22 cellular contexts compared by ENCODE assay signal in genomic region chr17:58865301-58865700, GRCh38.
DNase-seq lines count a peak whose midpoint lies in the region; ATAC-seq, FAIRE-seq and TF ChIP-seq lines count a peak whose summit lies in the region.
"Had no signal": no experiment of that assay in that cellular context is flagged by ENCODE, and none has a peak within 500 bp of the region (broad histone marks: within the 10 kb centered on the region; RNA-seq: fewer than 3 reads in every experiment).

No MANE protein-coding gene starts in this region.

- POLR2A ChIA-PET in K562 (lab: Yijun Ruan, JAX) = no interaction called here

- no peak overlapping the region for H2BK15ac ChIP-seq in mesendoderm (replicated peaks; ENCODE audit: low read depth)

- no peaks in the 10 kb centered on the region for H3K9me3 ChIP-seq in DOHH2 (ENCODE audit: control insufficient read depth, insufficient read depth, low read length)
- H3K9me3 ChIP-seq in K562 (replicated peaks; ENCODE audit: control insufficient read depth, insufficient read depth, low read depth, low read length) = no peaks in the 10 kb centered on the region
- H3K9me3 ChIP-seq in trophoblast cell (ENCODE audit: insufficient read depth, low read depth, low read length) = peaks cover 4% of the 10 kb centered on the region
- H3K9me3 ChIP-seq: A549, Caco-2 had no signal

- no peak overlapping the region for H2BK120ac ChIP-seq in mesendoderm (ENCODE audit: low read depth, low read length)
- no peak overlapping the region for H2BK120ac ChIP-seq in trophoblast cell (ENCODE audit: insufficient read depth, low read length, poor library complexity)

- H3K36me3 ChIP-seq in DOHH2 (ENCODE audit: control insufficient read depth, low read length) (peaks cover 6% of the 10 kb centered on the region), K562 (ENCODE audit: control insufficient read depth, insufficient read depth, low read length) (no peaks in the 10 kb centered on the region), mesendoderm (ENCODE audit: control insufficient read depth, insufficient read depth, low read length) (no peaks in the 10 kb centered on the region), trophoblast cell (ENCODE audit: control insufficient read depth in 1 of 2, insufficient read depth in 2 of 2, low read length in 2 of 2) (no peaks in the 10 kb centered on the region)
- H3K36me3 ChIP-seq: BLaER1 treated with 17β-estradiol and CSF1 and Interleukin-3, amounts not matched to agents 10 nM and 100 nM had no signal

- ATAC-seq in K562 = no peak
- no peak for ATAC-seq in HG02885 (IDR thresholded peaks at IDR 0.05; ENCODE audit: poor library complexity, unreplicated experiment)
- ATAC-seq: A549; CD8-positive, alpha-beta T cell had no signal

- FAIRE-seq in K562 (lab: Jason Lieb, UNC) = no peak
- FAIRE-seq: A549, D721Med, G401.6, GM12891, GM19239 had no signal

- H3K4ac ChIP-seq in mesendoderm (ENCODE audit: low read depth, low read length) (no peak overlapping the region), trophoblast cell (ENCODE audit: low read depth, low read length) (no peak overlapping the region)

- TF ChIP-seq EP300 in K562 (IDR thresholded peaks at IDR 0.05; ENCODE audit: low read length) = no peak

- H3K23ac ChIP-seq in mesendoderm (ENCODE audit: low read length) (no peak overlapping the region), trophoblast cell (ENCODE audit: low read length) (no peak overlapping the region)

- no peak for TF ChIP-seq RAD21 in K562 (CRISPR knock-in tag; conservative IDR thresholded peaks at IDR 0.05 in 1 of 2, IDR thresholded peaks at IDR 0.05 in 1 of 2)

- no peak overlapping the region for H3K4me3 ChIP-seq in DOHH2 (ENCODE audit: low read length)
- no peak overlapping the region for H3K4me3 ChIP-seq in K562
- no peak overlapping the region for H3K4me3 ChIP-seq in mesendoderm (ENCODE audit: low read length)
- H3K4me3 ChIP-seq in trophoblast cell (ENCODE audit: low read depth, low read length) = no peak overlapping the region
- H3K4me3 ChIP-seq: A549; BLaER1 treated with 17β-estradiol and CSF1 and Interleukin-3, amounts not matched to agents 10 nM and 100 nM had no signal

- H4K20me1 ChIP-seq in DOHH2 (ENCODE audit: control insufficient read depth, insufficient read depth, low read depth, low read length) (no peaks in the 10 kb centered on the region), K562 (replicated peaks; ENCODE audit: control insufficient read depth, insufficient read depth, low read length) (no peaks in the 10 kb centered on the region)
- H4K20me1 ChIP-seq: BLaER1 treated with 17β-estradiol and CSF1 and Interleukin-3, amounts not matched to agents 10 nM and 100 nM had no signal

- H4K12ac ChIP-seq in trophoblast cell (ENCODE audit: low read depth, low read length) = no peak overlapping the region

- TF ChIP-seq CTCF in DOHH2 (IDR thresholded peaks at IDR 0.05; ENCODE audit: low read depth, low read length, poor library complexity, severe bottlenecking) (no peak), K562 (IDR thresholded peaks at IDR 0.05 in 2 of 3, conservative IDR thresholded peaks at IDR 0.05 in 1 of 3; ENCODE audit: insufficient read depth in 2 of 3, low read depth in 1 of 3, low read length in 3 of 3) (no peak)

- H3K4me2 ChIP-seq in DOHH2 (ENCODE audit: low read length) (no peak overlapping the region), K562 (ENCODE audit: insufficient read depth, low read length) (no peak overlapping the region), mesendoderm (ENCODE audit: low read length) (no peak overlapping the region), trophoblast cell (ENCODE audit: low read length) (no peak overlapping the region)
- H3K4me2 ChIP-seq: A549; BLaER1 treated with 17β-estradiol and CSF1 and Interleukin-3, amounts not matched to agents 10 nM and 100 nM had no signal

- no peak overlapping the region for H3K9ac ChIP-seq in K562 (ENCODE audit: insufficient read depth in 1 of 2, low read depth in 2 of 2, low read length in 2 of 2)
- no peak overlapping the region for H3K9ac ChIP-seq in mesendoderm (ENCODE audit: low read length)
- no peak overlapping the region for H3K9ac ChIP-seq in trophoblast cell (ENCODE audit: low read length)
- H3K9ac ChIP-seq: BLaER1 treated with 17β-estradiol and CSF1 and Interleukin-3, amounts not matched to agents 10 nM and 100 nM had no signal

- 37% methylated on average over 6 of the region's 6 CpGs for WGBS in K562 (ENCODE audit: insufficient coverage, low coverage, missing lambda C conversion rate)
- WGBS in mesendoderm (ENCODE audit: extremely low coverage, insufficient coverage, low lambda C conversion rate) = no CpG with 5 or more reads among the region's 6 CpGs
- WGBS in trophoblast cell (ENCODE audit: extremely low coverage, insufficient coverage, insufficient read length) = no CpG with 5 or more reads among the region's 6 CpGs

- intact Hi-C loops in K562 (cut with micrococcal nuclease) = no loop called here

- no peaks in the 10 kb centered on the region for H3K79me1 ChIP-seq in mesendoderm (ENCODE audit: low read length)
- H3K79me1 ChIP-seq in trophoblast cell (ENCODE audit: low read length) = no peaks in the 10 kb centered on the region

- no peaks in the 10 kb centered on the region for H3K9me2 ChIP-seq in DOHH2 (replicated peaks; ENCODE audit: control insufficient read depth, low read length)

- H3K27me3 ChIP-seq in DOHH2 (ENCODE audit: control insufficient read depth, low read length) (no peaks in the 10 kb centered on the region), K562 (ENCODE audit: control insufficient read depth in 2 of 2, insufficient read depth in 2 of 2, low read length in 2 of 2) (no peaks in the 10 kb centered on the region), mesendoderm (ENCODE audit: insufficient read depth, low read length, poor library complexity) (no peaks in the 10 kb centered on the region), trophoblast cell (ENCODE audit: insufficient read depth, low read length) (no peaks in the 10 kb centered on the region)
- H3K27me3 ChIP-seq: BLaER1 treated with 17β-estradiol and CSF1 and Interleukin-3, amounts not matched to agents 10 nM and 100 nM had no signal

- H4K8ac ChIP-seq in mesendoderm (ENCODE audit: low read depth, low read length) = no peak overlapping the region
- no peak overlapping the region for H4K8ac ChIP-seq in trophoblast cell (ENCODE audit: low read depth, low read length)

- CTCF ChIA-PET in K562 (lab: Yijun Ruan, JAX; ENCODE audit: low intra/inter-chr PET ratio) = no interaction called here

- no peak overlapping the region for H4K5ac ChIP-seq in mesendoderm (ENCODE audit: low read length)

- no peak for TF ChIP-seq POLR2A in K562 (conservative IDR thresholded peaks at IDR 0.05)

- H2AFZ ChIP-seq in K562 (ENCODE audit: low read depth, low read length) = no peak overlapping the region
- no peak overlapping the region for H2AFZ ChIP-seq in trophoblast cell (ENCODE audit: insufficient read depth, low read length, poor library complexity)

- peaks cover 89% of the 10 kb centered on the region for H3K79me2 ChIP-seq in DOHH2 (ENCODE audit: control insufficient read depth, low read length)
- no peaks in the 10 kb centered on the region for H3K79me2 ChIP-seq in K562 (ENCODE audit: control insufficient read depth, insufficient read depth, low read length)
- no peaks in the 10 kb centered on the region for H3K79me2 ChIP-seq in mesendoderm (ENCODE audit: control insufficient read depth, insufficient read depth, low read length)
- no peaks in the 10 kb centered on the region for H3K79me2 ChIP-seq in trophoblast cell (ENCODE audit: control insufficient read depth, insufficient read depth, low read length, poor library complexity)

- no peaks in the 10 kb centered on the region for H3K9me1 ChIP-seq in K562 (ENCODE audit: control insufficient read depth, insufficient read depth, low read length)

- H2AK5ac ChIP-seq in mesendoderm (ENCODE audit: low read length) (no peak overlapping the region), trophoblast cell (ENCODE audit: low read length) (no peak overlapping the region)

- no peak overlapping the region for H2BK5ac ChIP-seq in mesendoderm (ENCODE audit: low read length)
- no peak overlapping the region for H2BK5ac ChIP-seq in trophoblast cell (ENCODE audit: low read depth, low read length, poor library complexity)

- no peak overlapping the region for H3K14ac ChIP-seq in trophoblast cell (ENCODE audit: low read length)

- in situ Hi-C loops in K562 (cut with MboI) = no loop called here

- DNase-seq in K562 (ENCODE audit: extremely low read depth in 1 of 4, low spot score in 3 of 4) (no peak), mesendoderm (peak; percentile 4), trophoblast cell (peak; percentile 80 to 95), DMS79 (lab: John Stamatoyannopoulos, UW) (no peak), NCI-H2107 (lab: John Stamatoyannopoulos, UW) (no peak)
- DNase-seq: AML-193; Caco-2; Calu3; CD4-positive, alpha-beta T cell; CD8-positive, alpha-beta T cell; DND-41; GF-D8 had no signal

- H3K4me1 ChIP-seq in DOHH2 (ENCODE audit: control insufficient read depth, low read length) = peaks cover 77% of the 10 kb centered on the region
- H3K4me1 ChIP-seq in K562 (replicated peaks in 1 of 2; ENCODE audit: control insufficient read depth in 2 of 2, insufficient read depth in 2 of 2, low read length in 2 of 2) = no peaks in the 10 kb centered on the region
- no peaks in the 10 kb centered on the region for H3K4me1 ChIP-seq in mesendoderm (ENCODE audit: control insufficient read depth, low read depth, low read length)
- no peaks in the 10 kb centered on the region for H3K4me1 ChIP-seq in trophoblast cell (ENCODE audit: control insufficient read depth in 1 of 2, insufficient read depth in 2 of 2, low read length in 2 of 2)
- H3K4me1 ChIP-seq: A549, Caco-2 had no signal

- peaks cover 5% of the 10 kb centered on the region; the same call in 1 of the 2 replicates for H3F3A ChIP-seq in DOHH2 (ENCODE audit: control insufficient read depth, insufficient read depth)

- no peak overlapping the region for H3K56ac ChIP-seq in mesendoderm (ENCODE audit: low read length)

- BruUV-seq in K562 (replicated peaks; lab: Mats Ljungman, UMichigan) = no TSS peak

- H3K18ac ChIP-seq in mesendoderm (ENCODE audit: low read length) = no peak overlapping the region
- no peak overlapping the region for H3K18ac ChIP-seq in trophoblast cell (ENCODE audit: low read length)

- no peak overlapping the region for H4K91ac ChIP-seq in trophoblast cell (ENCODE audit: low read depth, low read length)

- peak overlapping the region; percentile 11; the same call in 1 of the 2 replicates for H3K27ac ChIP-seq in DOHH2 (ENCODE audit: low read depth, low read length)
- H3K27ac ChIP-seq in K562 (ENCODE audit: extremely low read depth, low read depth, low read length) = no peak overlapping the region
- H3K27ac ChIP-seq in mesendoderm (ENCODE audit: low read depth, low read length) = no peak overlapping the region
- H3K27ac ChIP-seq in trophoblast cell (ENCODE audit: low read depth, low read length) = no peak overlapping the region
- H3K27ac ChIP-seq: 22Rv1; A549; BLaER1 treated with 17β-estradiol and CSF1 and Interleukin-3, amounts not matched to agents 10 nM and 100 nM; C4-2B had no signal

- no peak overlapping the region for H2BK12ac ChIP-seq in trophoblast cell (ENCODE audit: low read length)

TF ChIP-seq in K562, 482 proteins besides CTCF, POLR2A, EP300 and RAD21:
- TF ChIP-seq OTX1 (CRISPR knock-in tag; IDR thresholded peaks at IDR 0.05) (no peak), CEBPG (CRISPR knock-in tag; IDR thresholded peaks at IDR 0.05) (peak; percentile 22; the same call in 1 of the 2 replicates), CEBPG (tag; conservative IDR thresholded peaks at IDR 0.05 in 1 of 2, IDR thresholded peaks at IDR 0.05 in 1 of 2) (peak; percentile 29 to 48; a peak in 3 of 4 replicates)

Comparison
In these comparisons a context has a peak if more than half of its experiments do, and no peak if none do; other contexts are left out.
1. DNase-seq: peak in mesendoderm (single experiment) and trophoblast cell (2 of 2); none in K562 (0 of 4), DMS79 (single experiment) and NCI-H2107 (single experiment).